In genomic region chr21:28923439-28923975, GRCh38 we compare ENCODE assay signal across 2 cellular contexts.
A peak's percentile ranks its signal among the peaks of the same experiment; 100 is the strongest.
TF ChIP-seq lines count a peak whose summit lies in the region.

No MANE protein-coding gene starts in this region.

TF ChIP-seq in GM23338, 12 proteins besides CTCF, POLR2A, EP300 and RAD21:
- TF ChIP-seq REST (IDR thresholded peaks at IDR 0.05; ENCODE audit: unreplicated experiment) = no peak
- TF ChIP-seq ZNF331 (CRISPR knock-in tag; IDR thresholded peaks at IDR 0.05; ENCODE audit: low read depth) = no peak
- TF ChIP-seq POLR2AphosphoS5 (IDR thresholded peaks at IDR 0.05; ENCODE audit: low read depth) = no peak
- no peak for TF ChIP-seq EZH2 (IDR thresholded peaks at IDR 0.05; ENCODE audit: low read depth, unreplicated experiment)
- TF ChIP-seq STAT1 (IDR thresholded peaks at IDR 0.05; ENCODE audit: unreplicated experiment) = no peak
- no peak for TF ChIP-seq CREB1 (CRISPR knock-in tag; IDR thresholded peaks at IDR 0.05; ENCODE audit: low read depth)
- TF ChIP-seq ZNF114 (CRISPR knock-in tag; IDR thresholded peaks at IDR 0.05) = no peak
- TF ChIP-seq EZH2phosphoT487 (IDR thresholded peaks at IDR 0.05; ENCODE audit: unreplicated experiment) = no peak
- TF ChIP-seq ETS1 (IDR thresholded peaks at IDR 0.05) = no peak
- TF ChIP-seq ZNF462 (CRISPR knock-in tag; IDR thresholded peaks at IDR 0.05) = no peak
- TF ChIP-seq JUNB (IDR thresholded peaks at IDR 0.05; ENCODE audit: unreplicated experiment) = no peak
- TF ChIP-seq NANOG (IDR thresholded peaks at IDR 0.05; ENCODE audit: borderline replicate concordance) = no peak

TF ChIP-seq in liver, 16 proteins besides CTCF, POLR2A, EP300 and RAD21 (continued from another document):
- TF ChIP-seq FOXA2 (IDR thresholded peaks at IDR 0.05) (no peak), MAX (IDR thresholded peaks at IDR 0.05) (no peak), YY1 (IDR thresholded peaks at IDR 0.05) (no peak), FOXA1 (IDR thresholded peaks at IDR 0.05) (no peak), GABPA (IDR thresholded peaks at IDR 0.05 in 1 of 2, conservative IDR thresholded peaks at IDR 0.05 in 1 of 2) (no peak), EGR1 (IDR thresholded peaks at IDR 0.05; ENCODE audit: low read depth in 2 of 2) (no peak), REST (IDR thresholded peaks at IDR 0.05) (no peak), HNF4G (IDR thresholded peaks at IDR 0.05) (no peak), TAF1 (conservative IDR thresholded peaks at IDR 0.05) (no peak), NR2F2 (IDR thresholded peaks at IDR 0.05) (no peak), HNF4A (conservative IDR thresholded peaks at IDR 0.05) (peak in 1 of 2 donors; percentile 65), ATF3 (IDR thresholded peaks at IDR 0.05) (peak; percentile 50), SP1 (IDR thresholded peaks at IDR 0.05) (no peak), RXRA (IDR thresholded peaks at IDR 0.05) (peak; percentile 45 to 82)
